ENCODE assay signal across 10 cellular contexts in genomic region chr11:8690374-8691342, GRCh38. TPM values are rescaled to one million over a fixed set of nuclear protein-coding genes. Genes with fewer than 3 reads are reported as not detected.
A peak's percentile ranks its signal among the peaks of the same experiment; 100 is the strongest.
DNase-seq lines count a peak whose midpoint lies in the region; ATAC-seq and TF ChIP-seq lines count a peak whose summit lies in the region.
"Had no signal": no experiment of that assay in that cellular context is flagged by ENCODE, and none has a peak within 500 bp of the region (broad histone marks: within the 10 kb centered on the region; RNA-seq: fewer than 3 reads in every experiment).

No MANE protein-coding gene starts in this region.

- H3K27me3 ChIP-seq in Loucy (ENCODE audit: insufficient read depth, low read length, poor library complexity, severe bottlenecking) = no peaks in the 10 kb centered on the region
- H3K27me3 ChIP-seq: cardiac muscle cell, thyroid gland had no signal

- no peaks in the 10 kb centered on the region for H3K9me3 Mint-ChIP-seq in activated naive CD8-positive, alpha-beta T cell treated with anti-CD3 and anti-CD28 coated beads, Interleukin-2, amount 50 U/mL, for 24 hours
- no peaks in the 10 kb centered on the region for H3K9me3 Mint-ChIP-seq in neural crest cell

- no peak for TF ChIP-seq CTCF in Loucy (conservative IDR thresholded peaks at IDR 0.05; ENCODE audit: low read length)
- TF ChIP-seq CTCF in neural crest cell (conservative IDR thresholded peaks at IDR 0.05) = no peak

- peak overlapping the region; percentile 91 for H3K4me3 ChIP-seq in Loucy (ENCODE audit: low read length, poor library complexity, severe bottlenecking)
- H3K4me3 ChIP-seq: thyroid gland had no signal

- H3K4me2 ChIP-seq in Loucy (ENCODE audit: low read depth, low read length, poor library complexity, severe bottlenecking) = peak overlapping the region; percentile 89

- peaks cover 51% of the 10 kb centered on the region for H3K4me1 Mint-ChIP-seq in activated naive CD8-positive, alpha-beta T cell treated with anti-CD3 and anti-CD28 coated beads, Interleukin-2, amount 50 U/mL, for 24 hours
- H3K4me1 Mint-ChIP-seq in neural crest cell = peaks cover 30% of the 10 kb centered on the region

- no peak overlapping the region for H3K27ac Mint-ChIP-seq in activated naive CD8-positive, alpha-beta T cell treated with anti-CD3 and anti-CD28 coated beads, Interleukin-2, amount 50 U/mL, for 24 hours
- no peak overlapping the region for H3K27ac Mint-ChIP-seq in neural crest cell (ENCODE audit: unreplicated experiment)

- H3K9ac ChIP-seq in Loucy (ENCODE audit: low read depth, low read length, poor library complexity, severe bottlenecking) = peak overlapping the region; percentile 83

- H3K27me3 Mint-ChIP-seq in activated naive CD8-positive, alpha-beta T cell treated with anti-CD3 and anti-CD28 coated beads, Interleukin-2, amount 50 U/mL, for 24 hours = no peaks in the 10 kb centered on the region
- H3K27me3 Mint-ChIP-seq in neural crest cell (ENCODE audit: low read depth) = peaks cover 9% of the 10 kb centered on the region

- no peaks in the 10 kb centered on the region for H3K9me3 ChIP-seq in Loucy (ENCODE audit: insufficient read depth, low read depth, low read length)
- H3K9me3 ChIP-seq: thyroid gland had no signal

- peak; percentile 13 for DNase-seq in activated CD4-positive, CD25-positive, alpha-beta regulatory T cell treated with anti-CD3 and anti-CD28 coated beads, Interleukin-2, amount 50 U/mL, for 72 hours
- DNase-seq in activated CD4-positive, CD25-positive, alpha-beta regulatory T cell (lab: John Stamatoyannopoulos, UW) = no peak
- no peak for DNase-seq in activated naive CD8-positive, alpha-beta T cell treated with anti-CD3 and anti-CD28 coated beads, Interleukin-2, amount 50 U/mL, for 24 hours
- DNase-seq in neural crest cell (ENCODE audit: low read depth, low spot score) (no peak), NCI-H2029 treated with DMSO at 0.1 percent for 48 hours (lab: John Stamatoyannopoulos, UW) (no peak)
- no peak for DNase-seq in stimulated activated CD4-positive, alpha-beta T cell treated with anti-CD3 and anti-CD28 coated beads, Interleukin-2, amount 100 ng/mL, for 48 hours
- DNase-seq: thyroid gland had no signal

- peak overlapping the region; percentile 99 for H3K4me3 Mint-ChIP-seq in activated naive CD8-positive, alpha-beta T cell treated with anti-CD3 and anti-CD28 coated beads, Interleukin-2, amount 50 U/mL, for 24 hours
- peak overlapping the region; percentile 92 for H3K4me3 Mint-ChIP-seq in neural crest cell

- peaks cover 23% of the 10 kb centered on the region for H3K4me1 ChIP-seq in Loucy (ENCODE audit: insufficient read depth, low read length, poor library complexity, severe bottlenecking)

- no peak overlapping the region for H2AFZ ChIP-seq in Loucy (ENCODE audit: low read length)

- H3K36me3 Mint-ChIP-seq in activated naive CD8-positive, alpha-beta T cell treated with anti-CD3 and anti-CD28 coated beads, Interleukin-2, amount 50 U/mL, for 24 hours (ENCODE audit: low read depth) = peaks cover 71% of the 10 kb centered on the region
- peaks cover 31% of the 10 kb centered on the region for H3K36me3 Mint-ChIP-seq in neural crest cell (ENCODE audit: low read depth)

- peaks cover 13% of the 10 kb centered on the region; the same call in 1 of the 2 replicates for H3K36me3 ChIP-seq in Loucy (ENCODE audit: insufficient read depth, low read length)

- peaks cover 6% of the 10 kb centered on the region for H4K20me1 ChIP-seq in Loucy (ENCODE audit: insufficient read depth, low read length, poor library complexity, severe bottlenecking)

- no peaks in the 10 kb centered on the region for H3K9me2 ChIP-seq in Loucy (replicated peaks; ENCODE audit: low read depth, low read length)

- H3F3A ChIP-seq in Loucy (ENCODE audit: low read depth) = peaks cover 8% of the 10 kb centered on the region

- peaks cover 31% of the 10 kb centered on the region for H3K79me2 ChIP-seq in Loucy (ENCODE audit: insufficient read depth, low read length)

- ATAC-seq in activated naive CD8-positive, alpha-beta T cell treated with anti-CD3 and anti-CD28 coated beads, Interleukin-2, amount 50 U/mL, for 24 hours = no peak
- ATAC-seq in GM18502 (IDR thresholded peaks at IDR 0.05; ENCODE audit: poor library complexity, unreplicated experiment) = no peak

RNA-seq across cellular contexts. Expression of gene RPL27A, which starts 8.1 kb away (rescaled TPM):
- total RNA-seq in neural crest cell = 711 and 720 TPM in 2 replicates

RNA-seq across cellular contexts. Expression of gene TRIM66, which starts 8.2 kb away (rescaled TPM):
- total RNA-seq in neural crest cell = 6.5 and 10.2 TPM in 2 replicates
